In the genomic region with DNA sequence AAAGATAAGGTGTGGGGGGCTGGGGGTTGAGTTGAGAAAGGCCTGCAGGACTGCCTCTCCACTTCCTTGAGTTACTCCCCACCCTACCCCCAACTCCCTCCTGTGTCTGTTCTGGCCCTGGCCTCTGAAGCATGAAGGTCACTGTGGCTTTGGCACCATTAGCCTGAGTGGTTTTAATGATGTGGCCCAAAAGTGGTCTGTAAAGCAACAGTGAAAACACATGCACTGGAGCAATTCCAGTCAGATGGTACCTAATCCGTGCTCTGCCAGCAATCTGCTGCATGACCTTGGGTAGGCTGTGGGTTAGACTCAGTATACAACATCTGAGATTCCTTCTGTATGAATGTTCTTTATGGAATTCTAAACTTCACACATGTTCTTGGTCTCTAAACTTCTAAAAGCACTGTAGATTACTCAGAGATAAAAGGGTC, we compare ENCODE assay signal across 15 cellular contexts.
DNase-seq lines count a peak whose midpoint lies in the region; ATAC-seq and TF ChIP-seq lines count a peak whose summit lies in the region.
"Had no signal": no experiment of that assay in that cellular context is flagged by ENCODE, and none has a peak within 500 bp of the region (broad histone marks: within the 10 kb centered on the region; RNA-seq: fewer than 3 reads in every experiment).

No MANE protein-coding gene starts in this region.

- H3K4me1 Mint-ChIP-seq in HFFc6 (ENCODE audit: low read depth), result peaks cover 13% of the 10 kb centered on the region; the same call in 1 of the 2 replicates
- peaks cover 10 to 21% of the 10 kb centered on the region in 2 donors for H3K4me1 Mint-ChIP-seq in immature natural killer cell

- no peak overlapping the region for H3K27ac Mint-ChIP-seq in HFFc6
- no peak overlapping the region for H3K27ac Mint-ChIP-seq in immature natural killer cell

- H3K27me3 Mint-ChIP-seq in HFFc6 (ENCODE audit: insufficient read depth) (peaks cover 2% of the 10 kb centered on the region), immature natural killer cell (ENCODE audit: low read depth in 3 of 3) (peaks cover 0 to 20% (median 7%) of the 10 kb centered on the region in 3 donors)

- H3K36me3 Mint-ChIP-seq in HFFc6 (ENCODE audit: low read depth) (no peaks in the 10 kb centered on the region), immature natural killer cell (peaks cover 0 to 6% (median 6%) of the 10 kb centered on the region in 3 donors)

- ATAC-seq in HG03520 (IDR thresholded peaks at IDR 0.05; ENCODE audit: unreplicated experiment) (no peak), HG02938 (IDR thresholded peaks at IDR 0.05; ENCODE audit: unreplicated experiment) (no peak), GM18498 (IDR thresholded peaks at IDR 0.05; ENCODE audit: unreplicated experiment) (no peak)
- ATAC-seq: Panc1 had no signal

- no peak for TF ChIP-seq CTCF in AG09319 (IDR thresholded peaks at IDR 0.05; ENCODE audit: low read depth, low read length)
- TF ChIP-seq CTCF in HFFc6 (IDR thresholded peaks at IDR 0.05), result no peak

- DNase-seq in AG09319 (ENCODE audit: extremely low read depth, low read depth) (peak; percentile 64), HFFc6 (peak; percentile 10), amniotic epithelial cell (ENCODE audit: low read depth) (peak; percentile 96), immature natural killer cell (peak; percentile 14 to 26 (median 22)), activated gamma-delta T cell treated with Interleukin-2 at 50 U/mL for 16 hours (no peak)
- DNase-seq: DMS53; erythroblast; midbrain; NCI-H446; stimulated activated CD4-positive, alpha-beta T cell treated with anti-CD3 and anti-CD28 coated beads, Interleukin-2, amount 100 ng/mL, for 48 hours; upper lobe of left lung had no signal

- H3K9me3 Mint-ChIP-seq in HFFc6 (no peaks in the 10 kb centered on the region), immature natural killer cell (peaks cover 0 to 5% (median 0%) of the 10 kb centered on the region in 6 donors)

- H3K4me3 Mint-ChIP-seq in HFFc6, result no peak overlapping the region
- no peak overlapping the region for H3K4me3 Mint-ChIP-seq in immature natural killer cell
